16 cellular contexts compared by ENCODE assay signal in the genomic region with DNA sequence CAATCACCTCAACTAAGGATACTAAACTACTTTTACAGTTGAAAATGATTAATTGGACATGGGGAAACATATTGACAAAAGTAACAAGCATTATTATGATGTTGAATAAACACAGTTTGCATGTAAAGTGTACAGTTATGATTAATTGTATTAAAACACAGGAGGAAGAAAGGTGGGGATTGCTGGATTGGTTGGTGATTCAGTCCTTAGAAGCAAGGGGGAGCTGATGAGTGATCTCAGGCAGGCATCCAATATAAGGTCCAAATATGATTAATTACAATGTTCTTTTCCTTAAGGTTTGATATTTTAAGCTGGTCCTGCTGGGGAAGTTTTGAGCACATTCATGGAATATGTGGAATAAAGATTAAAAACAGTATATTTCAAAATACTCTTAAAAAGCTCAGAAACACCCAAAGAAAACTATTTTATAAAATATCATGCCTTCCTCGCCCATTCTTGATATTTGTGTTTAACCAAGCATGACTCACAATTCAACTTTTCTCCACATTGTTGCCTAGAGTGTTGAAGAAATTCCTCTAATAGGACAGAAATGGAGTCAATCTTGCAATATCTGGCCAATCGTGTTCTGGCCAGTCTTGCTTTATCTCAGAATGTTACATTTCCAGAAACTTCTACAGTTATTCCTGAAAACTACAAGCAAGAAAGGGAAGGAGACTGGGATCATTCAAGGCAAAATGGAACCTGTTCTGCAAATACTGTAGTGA.
DNase-seq lines count a peak whose midpoint lies in the region; ATAC-seq and TF ChIP-seq lines count a peak whose summit lies in the region.
"Had no signal": no experiment of that assay in that cellular context is flagged by ENCODE, and none has a peak within 500 bp of the region (broad histone marks: within the 10 kb centered on the region; RNA-seq: fewer than 3 reads in every experiment).

No MANE protein-coding gene starts in this region.

- no peaks in the 10 kb centered on the region for H3F3A ChIP-seq in GM23338 (replicated peaks; ENCODE audit: low read depth)

- TF ChIP-seq CTCF in A673 (conservative IDR thresholded peaks at IDR 0.05; ENCODE audit: low read depth, low read length) (peak; percentile 42), GM23338 (conservative IDR thresholded peaks at IDR 0.05; ENCODE audit: low read depth in 2 of 2) (peak; percentile 48 to 61), RWPE2 (IDR thresholded peaks at IDR 0.05; ENCODE audit: poor library complexity, severe bottlenecking) (peak; percentile 11), fibroblast of the aortic adventitia (IDR thresholded peaks at IDR 0.05; ENCODE audit: insufficient read depth, low read length) (peak; percentile 18)

- H3K27ac Mint-ChIP-seq in GM23338, result no peak overlapping the region
- H3K27ac Mint-ChIP-seq: activated T-helper 1 cell treated with anti-CD3 and anti-CD28 coated beads, Interleukin-12 subunit alpha, Interleukin-12 subunit beta, Interleukin-2, Interleukin-4 antibody, amounts not matched to agents 30 ng/mL and 10 ng/mL and 1 ng/mL, durations not matched to agents 14 hours and 24 hours and 36 hours; progenitor cell of endocrine pancreas had no signal

- H2AFZ ChIP-seq in GM23338, result no peak overlapping the region

- H3K4me3 Mint-ChIP-seq in GM23338, result no peak overlapping the region
- H3K4me3 Mint-ChIP-seq: activated T-helper 1 cell treated with anti-CD3 and anti-CD28 coated beads, Interleukin-12 subunit alpha, Interleukin-12 subunit beta, Interleukin-2, Interleukin-4 antibody, amounts not matched to agents 30 ng/mL and 10 ng/mL and 1 ng/mL, durations not matched to agents 14 hours and 24 hours and 36 hours had no signal

- POLR2A ChIA-PET in A673 (lab: Charles Lee; ENCODE audit: low non-redundant PET), result no interaction called here

- H4K20me1 ChIP-seq in GM23338 (replicated peaks; ENCODE audit: insufficient read depth), result no peaks in the 10 kb centered on the region
- H4K20me1 ChIP-seq: BLaER1 had no signal

- H3K4me2 ChIP-seq in GM23338, result no peak overlapping the region
- H3K4me2 ChIP-seq: BLaER1 had no signal

- ATAC-seq in GM23338, result no peak
- no peak for ATAC-seq in RWPE2 (ENCODE audit: low read depth)
- no peak for ATAC-seq in HG02678 (IDR thresholded peaks at IDR 0.05; ENCODE audit: unreplicated experiment)

- H3K27ac ChIP-seq in A673 (ENCODE audit: low read depth, low read length, poor library complexity, severe bottlenecking) (no peak overlapping the region), GM23338 (ENCODE audit: low read depth) (no peak overlapping the region), RWPE2 (ENCODE audit: poor library complexity, severe bottlenecking) (no peak overlapping the region)
- H3K27ac ChIP-seq: BLaER1, thyroid gland had no signal

- DNase-seq in A673 (ENCODE audit: low spot score) (no peak), GM23338 (ENCODE audit: low spot score) (peak; percentile 17), RWPE2 (ENCODE audit: low spot score) (no peak), fibroblast of the aortic adventitia (ENCODE audit: low read depth) (peak; percentile 47), NCI-H1417 (lab: John Stamatoyannopoulos, UW) (no peak), NCI-H226 (no peak)
- no peak for DNase-seq in stimulated activated CD4-positive, alpha-beta T cell treated with anti-CD3 and anti-CD28 coated beads, Interleukin-2, amount 100 ng/mL, for 48 hours
- DNase-seq: activated CD4-positive, alpha-beta T cell treated with anti-CD3 and anti-CD28 coated beads, Interleukin-2, amount 50 U/mL, for 4 hours; NCI-H1694 treated with DMSO at 0.1 percent for 48 hours; NCI-H524; stimulated activated CD8-positive, alpha-beta memory T cell treated with anti-CD3 and anti-CD28 coated beads, Interleukin-4, amount 100 ng/mL, for 48 hours; thyroid gland had no signal

- intact Hi-C loops in A673 (cut with micrococcal nuclease; ENCODE audit: unreplicated experiment), result loop anchor here (10.0 kb wide), 2 partner anchors 45 to 215 kb away; no protein-coding TSS in a partner anchor

- H3K27me3 ChIP-seq in A673 (replicated peaks; ENCODE audit: insufficient read depth, low read depth, low read length, poor library complexity), result peaks cover 13% of the 10 kb centered on the region
- no peaks in the 10 kb centered on the region for H3K27me3 ChIP-seq in GM23338 (ENCODE audit: insufficient read depth)
- peaks cover 9% of the 10 kb centered on the region for H3K27me3 ChIP-seq in RWPE2 (ENCODE audit: insufficient read depth, poor library complexity, severe bottlenecking)
- H3K27me3 ChIP-seq: BLaER1, thyroid gland had no signal

- no peaks in the 10 kb centered on the region for H3K79me2 ChIP-seq in GM23338 (replicated peaks; ENCODE audit: insufficient read depth)

- no peaks in the 10 kb centered on the region; the same call in 2 of the 3 replicates for H3K4me1 Mint-ChIP-seq in GM23338

- H3K9me2 ChIP-seq in GM23338 (ENCODE audit: insufficient read depth), result no peaks in the 10 kb centered on the region

- no peaks in the 10 kb centered on the region for H3K9me3 Mint-ChIP-seq in GM23338
- H3K9me3 Mint-ChIP-seq: activated T-helper 1 cell treated with anti-CD3 and anti-CD28 coated beads, Interleukin-12 subunit alpha, Interleukin-12 subunit beta, Interleukin-2, Interleukin-4 antibody, amounts not matched to agents 30 ng/mL and 10 ng/mL and 1 ng/mL, durations not matched to agents 14 hours and 24 hours and 36 hours had no signal

- H3K4me3 ChIP-seq in A673 (ENCODE audit: low read depth, low read length, poor library complexity, severe bottlenecking) (no peak overlapping the region), GM23338 (no peak overlapping the region), RWPE2 (ENCODE audit: severe bottlenecking) (no peak overlapping the region), fibroblast of the aortic adventitia (ENCODE audit: low read depth, low read length) (no peak overlapping the region)
- H3K4me3 ChIP-seq: BLaER1, thyroid gland had no signal

- no peaks in the 10 kb centered on the region for H3K36me3 Mint-ChIP-seq in GM23338 (ENCODE audit: low read depth)

- H3K4me1 ChIP-seq in A673 (ENCODE audit: insufficient read depth, low read length, poor library complexity, severe bottlenecking) (no peaks in the 10 kb centered on the region), GM23338 (ENCODE audit: insufficient read depth) (no peaks in the 10 kb centered on the region), RWPE2 (ENCODE audit: insufficient read depth, poor library complexity, severe bottlenecking) (no peaks in the 10 kb centered on the region)
- H3K4me1 ChIP-seq: BLaER1, thyroid gland had no signal

- no TSS peak for BruUV-seq in A673 (replicated peaks; lab: Mats Ljungman, UMichigan)

- H3K9me3 ChIP-seq in A673 (ENCODE audit: low read depth, low read length, poor library complexity, severe bottlenecking), result no peaks in the 10 kb centered on the region
- H3K9me3 ChIP-seq in RWPE2 (ENCODE audit: severe bottlenecking), result no peaks in the 10 kb centered on the region
- H3K9me3 ChIP-seq: BLaER1, thyroid gland had no signal

- H3K36me3 ChIP-seq in A673 (ENCODE audit: insufficient read depth, low read length, poor library complexity, severe bottlenecking) (no peaks in the 10 kb centered on the region), GM23338 (ENCODE audit: insufficient read depth) (no peaks in the 10 kb centered on the region), RWPE2 (ENCODE audit: low read depth) (no peaks in the 10 kb centered on the region)
- H3K36me3 ChIP-seq: BLaER1, thyroid gland had no signal

- peaks cover 2% of the 10 kb centered on the region for H3K27me3 Mint-ChIP-seq in GM23338 (ENCODE audit: insufficient read depth, low read depth, poor library complexity)

- CTCF ChIA-PET in A673 (lab: Charles Lee), result no interaction called here

TF ChIP-seq in GM23338, 12 proteins besides CTCF, POLR2A, EP300 and RAD21 (continues in another document):
- TF ChIP-seq, protein P1, sequence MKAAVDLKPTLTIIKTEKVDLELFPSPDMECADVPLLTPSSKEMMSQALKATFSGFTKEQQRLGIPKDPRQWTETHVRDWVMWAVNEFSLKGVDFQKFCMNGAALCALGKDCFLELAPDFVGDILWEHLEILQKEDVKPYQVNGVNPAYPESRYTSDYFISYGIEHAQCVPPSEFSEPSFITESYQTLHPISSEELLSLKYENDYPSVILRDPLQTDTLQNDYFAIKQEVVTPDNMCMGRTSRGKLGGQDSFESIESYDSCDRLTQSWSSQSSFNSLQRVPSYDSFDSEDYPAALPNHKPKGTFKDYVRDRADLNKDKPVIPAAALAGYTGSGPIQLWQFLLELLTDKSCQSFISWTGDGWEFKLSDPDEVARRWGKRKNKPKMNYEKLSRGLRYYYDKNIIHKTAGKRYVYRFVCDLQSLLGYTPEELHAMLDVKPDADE (IDR thresholded peaks at IDR 0.05), result no peak
- no peak for TF ChIP-seq ZNF331 (CRISPR knock-in tag; IDR thresholded peaks at IDR 0.05; ENCODE audit: low read depth)
- no peak for TF ChIP-seq POLR2AphosphoS5 (IDR thresholded peaks at IDR 0.05; ENCODE audit: low read depth)
- TF ChIP-seq EZH2phosphoT487 (IDR thresholded peaks at IDR 0.05; ENCODE audit: unreplicated experiment), result no peak
- TF ChIP-seq CREB1 (CRISPR knock-in tag; IDR thresholded peaks at IDR 0.05; ENCODE audit: low read depth), result no peak
- no peak for TF ChIP-seq REST (IDR thresholded peaks at IDR 0.05; ENCODE audit: unreplicated experiment)
- TF ChIP-seq NANOG (IDR thresholded peaks at IDR 0.05; ENCODE audit: borderline replicate concordance), result no peak
- TF ChIP-seq STAT1 (IDR thresholded peaks at IDR 0.05; ENCODE audit: unreplicated experiment), result no peak

Comparison
In these comparisons a context has a peak if more than half of its experiments do, and no peak if none do; other contexts are left out.
1. DNase-seq: peak in GM23338 (single experiment) and fibroblast of the aortic adventitia (single experiment); none in A673 (single experiment), RWPE2 (single experiment), NCI-H1417 (0 of 3), NCI-H226 (single experiment) and stimulated activated CD4-positive, alpha-beta T cell treated with anti-CD3 and anti-CD28 coated beads, Interleukin-2, amount 100 ng/mL, for 48 hours (0 of 2).
2. Peak in every context shown above with its lines, with median percentiles within 50 percentile points of each other: CTCF ChIP-seq.